ENCODE assay signal across 8 cellular contexts in the genomic region with DNA sequence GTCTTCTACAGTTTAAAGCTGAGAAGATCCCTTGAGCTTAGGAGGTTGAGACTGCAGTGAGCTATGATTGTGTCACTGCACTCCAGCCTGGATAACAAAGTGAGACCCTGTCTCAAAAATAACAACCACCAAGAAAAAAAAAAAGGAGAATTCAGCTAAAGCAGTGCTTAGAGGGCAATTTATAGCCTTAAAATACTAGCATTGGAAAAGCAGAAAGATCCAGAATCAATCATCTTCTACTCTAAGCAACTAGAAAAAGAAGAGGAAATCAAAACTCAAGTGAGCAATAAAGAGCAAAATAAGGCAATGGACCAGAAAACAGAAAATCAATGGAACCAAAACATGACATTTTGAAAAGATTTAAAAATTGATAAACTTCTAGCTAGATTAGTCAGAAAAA. TPM values are rescaled to one million over a fixed set of nuclear protein-coding genes. Genes with fewer than 3 reads are reported as not detected.
DNase-seq lines count a peak whose midpoint lies in the region; ATAC-seq, FAIRE-seq and TF ChIP-seq lines count a peak whose summit lies in the region.

No MANE protein-coding gene starts in this region.

- peaks cover 2 to 28% (median 17%) of the 10 kb centered on the region in 11 experiments; a peak in 21 of 22 replicates for H3K36me3 ChIP-seq in BLaER1 treated with 17β-estradiol and CSF1 and Interleukin-3, amounts not matched to agents 10 nM and 100 nM
- no peaks in the 10 kb centered on the region for H3K36me3 ChIP-seq in Loucy (ENCODE audit: insufficient read depth, low read length)

- H3K27me3 Mint-ChIP-seq in dendritic cell treated with granulocyte-macrophage colony-stimulating factor and Interleukin-4, amounts not matched to agents 40 ng/mL and 50 ng/mL, for 4 days = no peaks in the 10 kb centered on the region
- no peaks in the 10 kb centered on the region for H3K27me3 Mint-ChIP-seq in neural crest cell (ENCODE audit: low read depth)

- H3K4me1 Mint-ChIP-seq in dendritic cell treated with granulocyte-macrophage colony-stimulating factor and Interleukin-4, amounts not matched to agents 40 ng/mL and 50 ng/mL, for 4 days (ENCODE audit: low read depth) = peaks cover 11% of the 10 kb centered on the region
- peaks cover 9% of the 10 kb centered on the region for H3K4me1 Mint-ChIP-seq in neural crest cell

- no peaks in the 10 kb centered on the region for H3K9me2 ChIP-seq in Loucy (replicated peaks; ENCODE audit: low read depth, low read length)

- H3K4me3 ChIP-seq in BLaER1 treated with 17β-estradiol and CSF1 and Interleukin-3, amounts not matched to agents 10 nM and 100 nM = peak overlapping the region; percentile 92 to 100 (median 96)
- peak overlapping the region; percentile 97 for H3K4me3 ChIP-seq in Loucy (ENCODE audit: low read length, poor library complexity, severe bottlenecking)

- no peak for FAIRE-seq in H54 (lab: Jason Lieb, UNC)

- ATAC-seq in esophagus mucosa (no peak), GM19463 (IDR thresholded peaks at IDR 0.05; ENCODE audit: unreplicated experiment) (no peak)

- H3K27ac Mint-ChIP-seq in dendritic cell treated with granulocyte-macrophage colony-stimulating factor and Interleukin-4, amounts not matched to agents 40 ng/mL and 50 ng/mL, for 4 days = peak overlapping the region; percentile 90
- no peak overlapping the region for H3K27ac Mint-ChIP-seq in neural crest cell (ENCODE audit: unreplicated experiment)

- peak overlapping the region; percentile 44 to 93 (median 84); a peak in 18 of 22 replicates for H3K4me2 ChIP-seq in BLaER1 treated with 17β-estradiol and CSF1 and Interleukin-3, amounts not matched to agents 10 nM and 100 nM
- H3K4me2 ChIP-seq in Loucy (ENCODE audit: low read depth, low read length, poor library complexity, severe bottlenecking) = peak overlapping the region; percentile 86

- no peak for DNase-seq in neural crest cell (ENCODE audit: low read depth, low spot score)
- DNase-seq in H54 (ENCODE audit: insufficient read length, low spot score) = no peak
- DNase-seq in SHP77 treated with DMSO at 0.1 percent for 48 hours (lab: John Stamatoyannopoulos, UW) = no peak

- no peaks in the 10 kb centered on the region; a peak in 1 of 22 replicates for H4K20me1 ChIP-seq in BLaER1 treated with 17β-estradiol and CSF1 and Interleukin-3, amounts not matched to agents 10 nM and 100 nM
- H4K20me1 ChIP-seq in Loucy (ENCODE audit: insufficient read depth, low read length, poor library complexity, severe bottlenecking) = peaks cover 30% of the 10 kb centered on the region

- no peaks in the 10 kb centered on the region for H3K27me3 ChIP-seq in BLaER1 treated with 17β-estradiol and CSF1 and Interleukin-3, amounts not matched to agents 10 nM and 100 nM
- peaks cover 6% of the 10 kb centered on the region for H3K27me3 ChIP-seq in Loucy (ENCODE audit: insufficient read depth, low read length, poor library complexity, severe bottlenecking)

- H3K9me3 Mint-ChIP-seq in dendritic cell treated with granulocyte-macrophage colony-stimulating factor and Interleukin-4, amounts not matched to agents 40 ng/mL and 50 ng/mL, for 4 days = peaks cover 49% of the 10 kb centered on the region
- H3K9me3 Mint-ChIP-seq in neural crest cell = peaks cover 18% of the 10 kb centered on the region

- peak overlapping the region; percentile 94 for H3K4me3 Mint-ChIP-seq in dendritic cell treated with granulocyte-macrophage colony-stimulating factor and Interleukin-4, amounts not matched to agents 40 ng/mL and 50 ng/mL, for 4 days
- peak overlapping the region; percentile 62 for H3K4me3 Mint-ChIP-seq in neural crest cell

- H3K9ac ChIP-seq in BLaER1 treated with 17β-estradiol and CSF1 and Interleukin-3, amounts not matched to agents 10 nM and 100 nM = peak overlapping the region in 8 of 11 experiments; percentile 95 to 98 (median 96); a peak in 12 of 22 replicates
- H3K9ac ChIP-seq in Loucy (ENCODE audit: low read depth, low read length, poor library complexity, severe bottlenecking) = peak overlapping the region; percentile 71

- H3K27ac ChIP-seq in BLaER1 treated with 17β-estradiol and CSF1 and Interleukin-3, amounts not matched to agents 10 nM and 100 nM = peak overlapping the region in 8 of 11 experiments; percentile 33 to 97 (median 94); a peak in 12 of 22 replicates

- H2AFZ ChIP-seq in Loucy (ENCODE audit: low read length) = peak overlapping the region; percentile 82

- H3F3A ChIP-seq in Loucy (ENCODE audit: low read depth) = 0 out of 2 replicates have a peak, but pooled peaks cover 2% of the 10 kb centered on the region

- TF ChIP-seq CTCF in Loucy (conservative IDR thresholded peaks at IDR 0.05; ENCODE audit: low read length) (no peak), neural crest cell (conservative IDR thresholded peaks at IDR 0.05) (no peak)

- peaks cover 56 to 68% (median 65%) of the 10 kb centered on the region in 11 experiments for H3K9me3 ChIP-seq in BLaER1 treated with 17β-estradiol and CSF1 and Interleukin-3, amounts not matched to agents 10 nM and 100 nM (replicated peaks in 1 of 11)
- no peaks in the 10 kb centered on the region for H3K9me3 ChIP-seq in Loucy (ENCODE audit: insufficient read depth, low read depth, low read length)

- peaks cover 49% of the 10 kb centered on the region for H3K79me2 ChIP-seq in Loucy (ENCODE audit: insufficient read depth, low read length)

- H3K4me1 ChIP-seq in BLaER1 treated with 17β-estradiol and CSF1 and Interleukin-3, amounts not matched to agents 10 nM and 100 nM = peaks cover 12 to 31% (median 21%) of the 10 kb centered on the region in 10 experiments
- peaks cover 25% of the 10 kb centered on the region for H3K4me1 ChIP-seq in Loucy (ENCODE audit: insufficient read depth, low read length, poor library complexity, severe bottlenecking)

- no peak for TF ChIP-seq POLR2A in H54 (IDR thresholded peaks at IDR 0.05; ENCODE audit: low read depth, low read length)

- intact Hi-C loops in dendritic cell treated with granulocyte-macrophage colony-stimulating factor and Interleukin-4, amounts not matched to agents 40 ng/mL and 50 ng/mL, for 4 days (cut with micrococcal nuclease) = loop anchor here (5.0 kb wide), 1 partner anchor 144 kb away; the partner anchor contains the start of gene ANAPC4

- H3K36me3 Mint-ChIP-seq in dendritic cell treated with granulocyte-macrophage colony-stimulating factor and Interleukin-4, amounts not matched to agents 40 ng/mL and 50 ng/mL, for 4 days (ENCODE audit: low read depth) = peaks cover 30% of the 10 kb centered on the region
- H3K36me3 Mint-ChIP-seq in neural crest cell (ENCODE audit: low read depth) = peaks cover 27% of the 10 kb centered on the region

RNA-seq across cellular contexts. Expression of gene PI4K2B, which starts 0.6 kb away (rescaled TPM):
- total RNA-seq in neural crest cell (10.7 and 11.6 TPM in 2 replicates), esophagus mucosa (17.3 TPM)
